In the genomic region with DNA sequence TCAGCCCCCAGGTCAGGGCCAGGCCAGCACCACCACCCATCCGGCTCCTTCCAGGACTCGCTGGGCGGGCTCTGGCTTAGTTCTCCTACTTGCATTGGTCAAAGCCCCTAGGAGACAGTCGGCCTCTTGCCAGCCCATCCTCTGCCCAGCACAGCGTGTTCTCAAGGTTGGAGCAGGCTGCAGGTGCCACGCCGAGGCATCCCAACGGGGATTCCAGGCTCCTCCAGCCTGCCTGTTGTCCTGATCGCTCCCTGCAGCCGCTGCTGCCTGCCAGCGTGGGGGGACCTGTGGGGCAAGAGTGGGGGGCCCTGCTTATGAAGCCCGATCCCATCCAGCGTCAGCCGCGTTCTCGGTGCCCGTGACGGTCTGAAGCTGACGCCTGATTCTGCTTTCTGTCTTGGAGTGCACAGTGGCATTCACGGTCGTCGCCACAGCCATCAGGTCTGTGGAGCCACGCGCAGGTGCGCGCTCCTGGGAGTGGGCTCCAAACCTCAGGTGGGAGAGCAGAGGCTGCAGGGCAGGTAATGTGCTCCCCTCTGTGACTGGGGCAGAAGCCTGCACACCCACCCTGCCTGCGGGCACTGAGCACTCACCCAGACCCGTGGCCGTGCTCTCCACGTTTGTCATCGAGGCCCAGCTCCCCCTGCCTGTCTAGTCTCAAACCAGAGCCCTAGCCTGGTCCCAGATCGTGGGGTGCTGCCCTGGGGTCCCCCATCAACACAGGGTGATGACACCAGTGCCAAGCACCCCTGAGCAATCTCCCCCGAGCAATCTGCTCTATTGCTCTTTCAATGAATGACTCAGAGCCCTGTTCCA, we compare ENCODE assay signal across 16 cellular contexts.
"Had no signal": no experiment of that assay in that cellular context is flagged by ENCODE, and none has a peak within 500 bp of the region (broad histone marks: within the 10 kb centered on the region; RNA-seq: fewer than 3 reads in every experiment).

No MANE protein-coding gene starts in this region.

- DNase-seq: effector CD4-positive, alpha-beta T cell; gastrocnemius medialis; left cardiac atrium; lower lobe of right lung; natural killer cell; sigmoid colon; stimulated activated naive B cell treated with anti-CD40 and anti-IgM and Interleukin-4, amounts not matched to agents 10 μg/mL and 1 μg/mL and 100 μg/mL, for 72 hours; stimulated activated naive CD8-positive, alpha-beta T cell treated with anti-CD3 and anti-CD28 coated beads, Interleukin-15, amount 100 ng/mL, for 72 hours; transverse colon had no signal

- H3K36me3 ChIP-seq: gastrocnemius medialis, left lung, lower lobe of right lung, neutrophil, pancreas, sigmoid colon, suprapubic skin, transverse colon, vagina had no signal

- H3K4me1 ChIP-seq: gastrocnemius medialis, left lung, lower lobe of right lung, pancreas, sigmoid colon, suprapubic skin, transverse colon, vagina had no signal

- H3K4me3 ChIP-seq: dorsolateral prefrontal cortex, gastrocnemius medialis, left lung, lower lobe of right lung, pancreas, sigmoid colon, suprapubic skin, transverse colon, vagina had no signal

- H3K9me3 ChIP-seq: gastrocnemius medialis, neutrophil, pancreas, transverse colon, vagina had no signal

- FAIRE-seq: colon, pancreas had no signal

- H3K27ac ChIP-seq: dorsolateral prefrontal cortex, gastrocnemius medialis, left lung, lower lobe of right lung, neutrophil, pancreas, sigmoid colon, suprapubic skin, transverse colon, vagina had no signal
